In the genomic region with DNA sequence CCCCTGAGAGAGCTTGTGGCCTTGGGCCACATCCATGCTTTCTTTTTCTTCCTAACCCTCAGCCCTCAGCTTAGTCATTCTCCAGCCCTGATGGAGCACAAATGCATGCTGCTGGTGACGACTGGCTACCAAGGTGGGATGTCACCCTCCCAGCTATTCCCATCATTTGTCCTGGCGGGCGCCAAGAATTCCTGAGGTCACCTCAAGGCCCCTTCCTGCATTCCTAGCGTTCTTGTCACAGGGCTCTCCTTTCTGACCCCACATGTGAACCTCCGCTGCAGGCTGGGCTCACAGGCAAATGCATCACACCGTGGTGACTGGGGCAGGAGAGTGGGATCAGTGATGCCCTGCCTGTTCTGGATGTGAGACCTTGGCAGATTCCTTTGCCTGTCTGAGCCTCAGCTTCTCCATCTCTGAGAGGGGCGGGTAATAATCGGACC, we compare ENCODE assay signal across 10 cellular contexts. TPM values are rescaled to one million over a fixed set of nuclear protein-coding genes. Genes with fewer than 3 reads are reported as not detected.
DNase-seq lines count a peak whose midpoint lies in the region; ATAC-seq and TF ChIP-seq lines count a peak whose summit lies in the region.
"Had no signal": no experiment of that assay in that cellular context is flagged by ENCODE, and none has a peak within 500 bp of the region (broad histone marks: within the 10 kb centered on the region; RNA-seq: fewer than 3 reads in every experiment).

No MANE protein-coding gene starts in this region.

- H4K91ac ChIP-seq in neuronal stem cell (ENCODE audit: low read depth, low read length, poor library complexity): no peak overlapping the region

- BruUV-seq in Caco-2 (replicated peaks; lab: Mats Ljungman, UMichigan): no TSS peak

- H3K9me3 ChIP-seq in Caco-2 (no peaks in the 10 kb centered on the region), neuronal stem cell (replicated peaks in 1 of 2; ENCODE audit: control insufficient read depth in 2 of 2, insufficient read depth in 1 of 2, low read depth in 1 of 2, low read length in 2 of 2) (no peaks in the 10 kb centered on the region), thyroid gland (no peaks in the 10 kb centered on the region)

- H3K27ac ChIP-seq in neuronal stem cell (replicated peaks; ENCODE audit: low read length): peak overlapping the region; percentile 63
- no peak overlapping the region for H3K27ac ChIP-seq in thyroid gland

- H2BK15ac ChIP-seq in neuronal stem cell (ENCODE audit: low read length): peak overlapping the region; percentile 12

- H2BK12ac ChIP-seq in neuronal stem cell (ENCODE audit: low read length): no peak overlapping the region

- no peaks in the 10 kb centered on the region for H3K79me1 ChIP-seq in neuronal stem cell (ENCODE audit: low read depth, low read length)

- H3K4me3 ChIP-seq in Caco-2 (ENCODE audit: low read depth, low read length) (no peak overlapping the region), neuronal stem cell (ENCODE audit: low read length in 2 of 2) (no peak overlapping the region), thyroid gland (replicated peaks in 1 of 3) (no peak overlapping the region)

- H3K4me2 ChIP-seq in neuronal stem cell (ENCODE audit: insufficient read depth, low read length, poor library complexity, severe bottlenecking): no peak overlapping the region

- no peaks in the 10 kb centered on the region for H3K27me3 Mint-ChIP-seq in Caco-2 (ENCODE audit: insufficient read depth, unreplicated experiment)

- no peak overlapping the region for H3K23ac ChIP-seq in neuronal stem cell (ENCODE audit: low read depth, low read length, poor library complexity)

- H3K9me3 Mint-ChIP-seq in Caco-2 (ENCODE audit: unreplicated experiment): no peaks in the 10 kb centered on the region

- H2BK120ac ChIP-seq in neuronal stem cell (ENCODE audit: low read depth, low read length): no peak overlapping the region

- H2BK5ac ChIP-seq in neuronal stem cell (ENCODE audit: low read length): no peak overlapping the region

- H3K36me3 ChIP-seq in Caco-2 (ENCODE audit: control insufficient read depth, insufficient read depth, low read length): no peaks in the 10 kb centered on the region
- no peaks in the 10 kb centered on the region for H3K36me3 ChIP-seq in neuronal stem cell (replicated peaks in 1 of 2; ENCODE audit: control insufficient read depth in 2 of 2, insufficient read depth in 2 of 2, low read length in 2 of 2)
- H3K36me3 ChIP-seq in thyroid gland: no peaks in the 10 kb centered on the region

- no peak overlapping the region for H3K14ac ChIP-seq in neuronal stem cell (ENCODE audit: low read length)

- H2AK5ac ChIP-seq in neuronal stem cell (ENCODE audit: low read depth, low read length): peak overlapping the region; percentile 31

- no peak overlapping the region for H2AFZ ChIP-seq in neuronal stem cell (ENCODE audit: low read length)

- no peak for ATAC-seq in GM19395 (IDR thresholded peaks at IDR 0.05; ENCODE audit: unreplicated experiment)
- ATAC-seq: naive thymus-derived CD4-positive, alpha-beta T cell had no signal

- POLR2A ChIA-PET in Caco-2 (lab: Charles Lee): interaction anchor here (0.9 to 1.8 kb wide), 3 partner anchors 44 to 77 kb away, joined by 3 to 11 read pairs (median 6); no protein-coding TSS in a partner anchor

- no peaks in the 10 kb centered on the region for H3K27me3 ChIP-seq in Caco-2 (replicated peaks; ENCODE audit: control insufficient read depth, insufficient read depth, low read length)
- no peaks in the 10 kb centered on the region for H3K27me3 ChIP-seq in neuronal stem cell (ENCODE audit: control insufficient read depth in 3 of 3, insufficient read depth in 3 of 3, low read depth in 1 of 3, low read length in 3 of 3)
- no peaks in the 10 kb centered on the region for H3K27me3 ChIP-seq in thyroid gland

- CTCF ChIA-PET in Caco-2 (lab: Charles Lee): interaction anchor here (0.6 to 0.9 kb wide), 2 partner anchors 73 to 97 kb away, joined by 3 read pairs; no protein-coding TSS in a partner anchor

- no peak overlapping the region for H3K4ac ChIP-seq in neuronal stem cell (ENCODE audit: low read length)

- no CpG with 5 or more reads among the region's 8 CpGs for WGBS in neuronal stem cell (ENCODE audit: extremely low coverage in 2 of 2, insufficient read length in 2 of 2, insufficient replicate concordance in 1 of 2), 2 donors
- 79 to 86% methylated on average over 8 of the region's 8 CpGs for WGBS in thyroid gland, 2 donors

- TF ChIP-seq CTCF in Caco-2 (IDR thresholded peaks at IDR 0.05; ENCODE audit: insufficient read depth in 1 of 2, low read depth in 1 of 2, low read length in 1 of 2, severe bottlenecking in 1 of 2, unreplicated experiment in 1 of 2) (no peak), thyroid gland (IDR thresholded peaks at IDR 0.05) (no peak)

- no peak overlapping the region for H3K9ac ChIP-seq in neuronal stem cell (ENCODE audit: low read depth, low read length, poor library complexity)

- H3K4me3 Mint-ChIP-seq in Caco-2 (ENCODE audit: unreplicated experiment): peak overlapping the region; percentile 69

- H3K18ac ChIP-seq in neuronal stem cell (ENCODE audit: low read length): no peak overlapping the region

- DNase-seq in Caco-2 (peak; percentile 79 to 94), M059J (ENCODE audit: low read depth) (peak; percentile 100), dermis blood vessel endothelial cell (peak; percentile 82), neuronal stem cell (ENCODE audit: low spot score) (peak; percentile 39), T-helper 1 cell (no peak), thyroid gland (no peak), amniotic stem cell (lab: John Stamatoyannopoulos, UW) (no peak)
- DNase-seq: naive thymus-derived CD4-positive, alpha-beta T cell; NK-92 treated with Interleukin-12 subunit alpha and Interleukin-12 subunit beta, amount 100 ng/mL, for 24 hours had no signal

- peak overlapping the region; percentile 93 for H3K27ac Mint-ChIP-seq in Caco-2 (ENCODE audit: unreplicated experiment)

- H3K4me1 ChIP-seq in Caco-2 (peaks cover 75% of the 10 kb centered on the region), neuronal stem cell (ENCODE audit: control insufficient read depth in 2 of 2, insufficient read depth in 1 of 2, low read depth in 1 of 2, low read length in 2 of 2) (peaks cover 26 to 38% of the 10 kb centered on the region in 2 donors), thyroid gland (peaks cover 0 to 21% of the 10 kb centered on the region in 2 donors)

- no peaks in the 10 kb centered on the region for H3K36me3 Mint-ChIP-seq in Caco-2 (ENCODE audit: insufficient read depth, unreplicated experiment)
- H3K36me3 Mint-ChIP-seq: naive thymus-derived CD4-positive, alpha-beta T cell had no signal

- H3K4me1 Mint-ChIP-seq in Caco-2 (ENCODE audit: low read depth, unreplicated experiment): peaks cover 43% of the 10 kb centered on the region

- no peak overlapping the region for H4K8ac ChIP-seq in neuronal stem cell (ENCODE audit: low read depth, low read length)

- TF ChIP-seq POLR2A in thyroid gland (IDR thresholded peaks at IDR 0.05): no peak

- intact Hi-C loops in Caco-2 (cut with micrococcal nuclease; ENCODE audit: unreplicated experiment) (loop anchor here (2.0 to 5.0 kb wide), 4 partner anchors 43 to 98 kb away; partner anchors contain the start of gene IFFO2), thyroid gland (cut with DNase I) (no loop called here)

RNA-seq across cellular contexts. Expression of gene IFFO2, which starts 53.4 kb away (rescaled TPM):
- total RNA-seq in Caco-2 (2022) (18.7 and 23.7 TPM in 2 replicates), dermis blood vessel endothelial cell (10.1 and 12.6 TPM in 2 replicates), thyroid gland (10 to 100 TPM in 3 of 4 donors, 1 to 10 TPM in 1; 7.2 to 11.3 (median 10.1) TPM)
- 6.7 and 13.2 TPM in 2 replicates for total RNA-seq in M059J (2014; rRNA removed; shearing (Covaris generic))
- 3.4 TPM for polyA plus RNA-seq in neuronal stem cell (2013, experiment 1 of 2)
- 3.3 TPM for polyA plus RNA-seq in neuronal stem cell (2013, experiment 2 of 2)

Comparison
In these comparisons a context has a peak if more than half of its experiments do, and no peak if none do; other contexts are left out.
1. DNase-seq: peak in Caco-2 (2 of 2), M059J (single experiment), dermis blood vessel endothelial cell (single experiment) and neuronal stem cell (single experiment); none in T-helper 1 cell (0 of 5), thyroid gland (0 of 2) and amniotic stem cell (single experiment).